7 cellular contexts compared by ENCODE assay signal in the genomic region with DNA sequence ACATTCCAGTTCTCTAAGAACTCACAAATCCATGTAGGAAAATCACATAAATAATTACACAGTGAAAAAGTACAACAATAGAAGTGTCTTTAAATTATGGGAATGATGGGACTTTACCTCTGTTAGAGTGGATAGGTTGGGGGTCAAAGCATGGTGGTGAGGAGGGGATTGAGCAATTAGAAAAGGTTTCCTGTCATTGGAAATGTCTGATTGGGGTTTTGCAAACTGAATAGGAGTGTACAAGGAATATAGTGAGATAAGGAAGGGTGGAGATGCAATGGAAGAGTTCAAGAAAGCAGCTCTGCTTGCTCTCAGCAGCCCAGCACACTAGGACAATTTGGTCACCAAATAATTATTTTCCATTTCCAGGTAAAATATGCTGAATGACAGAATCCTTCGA.
"Had no signal": no experiment of that assay in that cellular context is flagged by ENCODE, and none has a peak within 500 bp of the region (broad histone marks: within the 10 kb centered on the region; RNA-seq: fewer than 3 reads in every experiment).

No MANE protein-coding gene starts in this region.

- H3K27ac ChIP-seq: GM23248 had no signal

- H3K4me3 ChIP-seq: GM23248, K562 had no signal

- ATAC-seq: K562 had no signal

- H2AFZ ChIP-seq: GM23248 had no signal

- DNase-seq: GM23248, H9, HCEC 1CT, HFFc6, IMR-90, KG1 had no signal

- H3K9ac ChIP-seq: GM23248 had no signal
